17 cellular contexts compared by ENCODE assay signal in the genomic region with DNA sequence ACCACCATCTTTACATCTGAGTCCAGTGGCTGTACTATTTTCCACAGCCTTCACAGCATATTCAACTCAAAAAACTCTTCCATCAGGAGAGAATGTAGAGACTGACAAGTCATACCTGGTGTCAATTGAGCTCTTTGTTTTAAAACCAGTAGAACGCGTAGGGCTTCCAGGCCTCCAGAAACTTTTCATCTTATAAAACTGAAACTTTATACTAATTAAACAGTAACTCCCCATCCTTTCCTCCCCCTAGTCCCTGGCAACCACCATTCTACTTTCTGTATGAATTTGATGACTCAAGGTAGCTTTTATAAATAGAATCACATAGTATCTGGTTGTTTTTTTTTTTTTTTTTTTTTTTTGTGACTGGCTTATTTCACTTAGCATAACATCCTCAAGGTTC.
"Had no signal": no experiment of that assay in that cellular context is flagged by ENCODE, and none has a peak within 500 bp of the region (broad histone marks: within the 10 kb centered on the region; RNA-seq: fewer than 3 reads in every experiment).

No MANE protein-coding gene starts in this region.

- H3K4me1 Mint-ChIP-seq: immature natural killer cell; memory B cell; naive thymus-derived CD8-positive, alpha-beta T cell; stimulated activated naive CD8-positive, alpha-beta T cell treated with anti-CD3 and anti-CD28 coated beads, Interleukin-15, amount 100 ng/mL, for 72 hours had no signal

- ATAC-seq: activated CD8-positive, alpha-beta T cell treated with anti-CD3 and anti-CD28 coated beads for 36 hours; body of pancreas; effector memory CD8-positive, alpha-beta T cell; left ventricle myocardium superior; naive thymus-derived CD8-positive, alpha-beta T cell; psoas muscle; right cardiac atrium; stimulated activated naive CD8-positive, alpha-beta T cell treated with anti-CD3 and anti-CD28 coated beads, Interleukin-15, amount 100 ng/mL, for 72 hours had no signal

- H3K36me3 Mint-ChIP-seq: immature natural killer cell; naive thymus-derived CD8-positive, alpha-beta T cell had no signal

- H3K4me3 Mint-ChIP-seq: activated CD8-positive, alpha-beta T cell treated with anti-CD3 and anti-CD28 coated beads for 36 hours; activated T-cell treated with anti-CD3 and anti-CD28 coated beads, Interleukin-2, amount 50 U/mL, for 72 hours; effector memory CD8-positive, alpha-beta T cell; immature natural killer cell; memory B cell; naive thymus-derived CD8-positive, alpha-beta T cell; stimulated activated naive CD8-positive, alpha-beta T cell treated with anti-CD3 and anti-CD28 coated beads, Interleukin-15, amount 100 ng/mL, for 72 hours; T-helper 1 cell treated with Interleukin-12 subunit alpha and Interleukin-12 subunit beta and Interleukin-4 antibody, amounts not matched to agents 30 μg/mL and 1 μg/mL, for 36 hours had no signal

- H3K27ac Mint-ChIP-seq: activated CD8-positive, alpha-beta T cell treated with anti-CD3 and anti-CD28 coated beads for 36 hours; activated T-cell treated with anti-CD3 and anti-CD28 coated beads, Interleukin-2, amount 50 U/mL, for 72 hours; immature natural killer cell; memory B cell; naive thymus-derived CD8-positive, alpha-beta T cell; stimulated activated naive CD8-positive, alpha-beta T cell treated with anti-CD3 and anti-CD28 coated beads, Interleukin-15, amount 100 ng/mL, for 72 hours; T-helper 1 cell treated with Interleukin-12 subunit alpha and Interleukin-12 subunit beta and Interleukin-4 antibody, amounts not matched to agents 30 μg/mL and 1 μg/mL, for 36 hours had no signal

- DNase-seq: activated CD4-positive, CD25-positive, alpha-beta regulatory T cell treated with anti-CD3 and anti-CD28 coated beads, Interleukin-2, amount 50 U/mL, for 72 hours; activated CD8-positive, alpha-beta T cell treated with anti-CD3 and anti-CD28 coated beads for 36 hours; activated gamma-delta T cell treated with Interleukin-2 at 50 U/mL for 16 hours; activated T-cell treated with anti-CD3 and anti-CD28 coated beads, Interleukin-2, amount 50 U/mL, for 72 hours; body of pancreas; caudate nucleus; effector memory CD8-positive, alpha-beta T cell; immature natural killer cell; left ventricle myocardium superior; naive thymus-derived CD8-positive, alpha-beta T cell; psoas muscle; right cardiac atrium; stimulated activated naive CD8-positive, alpha-beta T cell treated with anti-CD3 and anti-CD28 coated beads, Interleukin-15, amount 100 ng/mL, for 72 hours; trophoblast cell had no signal

- H3K27ac ChIP-seq: body of pancreas, psoas muscle, suprapubic skin had no signal

- H3K9me3 Mint-ChIP-seq: activated T-cell treated with anti-CD3 and anti-CD28 coated beads, Interleukin-2, amount 50 U/mL, for 72 hours; effector memory CD8-positive, alpha-beta T cell; immature natural killer cell; stimulated activated naive CD8-positive, alpha-beta T cell treated with anti-CD3 and anti-CD28 coated beads, Interleukin-15, amount 100 ng/mL, for 72 hours; T-helper 1 cell treated with Interleukin-12 subunit alpha and Interleukin-12 subunit beta and Interleukin-4 antibody, amounts not matched to agents 30 μg/mL and 1 μg/mL, for 36 hours had no signal
